Comparison of ENCODE assay signal across 15 cellular contexts in genomic region chr13:36870050-36870692, GRCh38. TPM values are rescaled to one million over a fixed set of nuclear protein-coding genes. Genes with fewer than 3 reads are reported as not detected.
"Had no signal": no experiment of that assay in that cellular context is flagged by ENCODE, and none has a peak within 500 bp of the region (broad histone marks: within the 10 kb centered on the region; RNA-seq: fewer than 3 reads in every experiment).

No MANE protein-coding gene starts in this region.

- H3K4me1 ChIP-seq: right atrium auricular region, tibial artery, vagina had no signal

- H3K36me3 Mint-ChIP-seq: activated naive CD8-positive, alpha-beta T cell treated with anti-CD3 and anti-CD28 coated beads, Interleukin-2, amount 10 ng/mL, durations not matched to agents 7 days and 5 days; naive thymus-derived CD8-positive, alpha-beta T cell had no signal

- H3K9me3 Mint-ChIP-seq: activated naive CD8-positive, alpha-beta T cell treated with anti-CD3 and anti-CD28 coated beads, Interleukin-2, amount 10 ng/mL, durations not matched to agents 7 days and 5 days; naive thymus-derived CD8-positive, alpha-beta T cell; T-helper 1 cell treated with Interleukin-12 subunit alpha and Interleukin-12 subunit beta and Interleukin-4 antibody, amounts not matched to agents 30 μg/mL and 1 μg/mL, for 36 hours had no signal

- H3K4me3 Mint-ChIP-seq: activated naive CD8-positive, alpha-beta T cell treated with anti-CD3 and anti-CD28 coated beads, Interleukin-2, amount 10 ng/mL, durations not matched to agents 7 days and 5 days; naive thymus-derived CD8-positive, alpha-beta T cell; T-helper 1 cell treated with Interleukin-12 subunit alpha and Interleukin-12 subunit beta and Interleukin-4 antibody, amounts not matched to agents 30 μg/mL and 1 μg/mL, for 36 hours had no signal

- H3K27me3 ChIP-seq: brain microvascular endothelial cell, right atrium auricular region, tibial artery, vagina had no signal

- H3K4me1 Mint-ChIP-seq: naive thymus-derived CD8-positive, alpha-beta T cell had no signal

- H3K27ac Mint-ChIP-seq: activated naive CD8-positive, alpha-beta T cell treated with anti-CD3 and anti-CD28 coated beads, Interleukin-2, amount 10 ng/mL, durations not matched to agents 7 days and 5 days; T-helper 1 cell treated with Interleukin-12 subunit alpha and Interleukin-12 subunit beta and Interleukin-4 antibody, amounts not matched to agents 30 μg/mL and 1 μg/mL, for 36 hours had no signal

- H3K27ac ChIP-seq: brain microvascular endothelial cell, right atrium auricular region, tibial artery, vagina had no signal

- H3K4me3 ChIP-seq: right atrium auricular region, tibial artery, vagina had no signal

- DNase-seq: activated CD4-positive, alpha-beta T cell treated with anti-CD3 and anti-CD28 coated beads, Interleukin-2, amount 50 U/mL, for 1 hour; activated CD8-positive, alpha-beta memory T cell treated with anti-CD3 and anti-CD28 coated beads for 24 hours; activated naive CD8-positive, alpha-beta T cell treated with anti-CD3 and anti-CD28 coated beads, Interleukin-2, amount 10 ng/mL, durations not matched to agents 7 days and 5 days; brain microvascular endothelial cell; cerebellar nuclear complex; effector CD8-positive, alpha-beta T cell; naive thymus-derived CD8-positive, alpha-beta T cell; nucleus accumbens; stimulated activated CD4-positive, alpha-beta T cell treated with anti-CD3 and anti-CD28 coated beads, Interleukin-4, amount 100 ng/mL, for 24 hours; stimulated activated naive CD4-positive, alpha-beta T cell; tibial artery had no signal

- ATAC-seq: activated CD4-positive, CD25-positive, alpha-beta regulatory T cell treated with anti-CD3 and anti-CD28 coated beads, Interleukin-2, amount 50 U/mL, for 24 hours; naive thymus-derived CD8-positive, alpha-beta T cell had no signal

- H3K9me3 ChIP-seq: right atrium auricular region, tibial artery, vagina had no signal

- H3K36me3 ChIP-seq: brain microvascular endothelial cell, vagina had no signal

RNA-seq across cellular contexts. Expression of gene SMAD9, which starts 49.9 kb away (rescaled TPM):
- total RNA-seq: activated naive CD8-positive, alpha-beta T cell treated with anti-CD3 and anti-CD28 coated beads, Interleukin-2, amount 10 ng/mL, durations not matched to agents 7 days and 5 days; naive thymus-derived CD8-positive, alpha-beta T cell had no signal
